ENCODE assay signal across 18 cellular contexts in genomic region chr4:91267543-91267942, GRCh38.
DNase-seq lines count a peak whose midpoint lies in the region; ATAC-seq and TF ChIP-seq lines count a peak whose summit lies in the region.
"Had no signal": no experiment of that assay in that cellular context is flagged by ENCODE, and none has a peak within 500 bp of the region (broad histone marks: within the 10 kb centered on the region; RNA-seq: fewer than 3 reads in every experiment).

No MANE protein-coding gene starts in this region.

- H4K20me1 ChIP-seq in smooth muscle cell (ENCODE audit: low read depth), result no peaks in the 10 kb centered on the region

- H3K4me3 ChIP-seq in smooth muscle cell, result no peak overlapping the region
- H3K4me3 ChIP-seq: SJCRH30, suprapubic skin had no signal

- no peaks in the 10 kb centered on the region for H3K36me3 ChIP-seq in smooth muscle cell (ENCODE audit: low read depth)
- H3K36me3 ChIP-seq: SJCRH30, suprapubic skin had no signal

- H3K9ac ChIP-seq in smooth muscle cell (ENCODE audit: low read depth), result no peak overlapping the region

- H3K9me3 ChIP-seq in smooth muscle cell (replicated peaks; ENCODE audit: low read depth), result no peaks in the 10 kb centered on the region
- H3K9me3 ChIP-seq: SJCRH30, suprapubic skin had no signal

- H2AFZ ChIP-seq in smooth muscle cell (ENCODE audit: low read depth), result peak overlapping the region; percentile 18

- no peak overlapping the region for H3K27ac ChIP-seq in foreskin keratinocyte
- no peak overlapping the region for H3K27ac ChIP-seq in smooth muscle cell (ENCODE audit: low read depth)
- H3K27ac ChIP-seq: SJCRH30, suprapubic skin had no signal

- H3K27me3 ChIP-seq in foreskin keratinocyte, result no peaks in the 10 kb centered on the region
- H3K27me3 ChIP-seq in smooth muscle cell (ENCODE audit: low read depth), result no peaks in the 10 kb centered on the region
- H3K27me3 ChIP-seq: SJCRH30, suprapubic skin had no signal

- peak; percentile 88 for DNase-seq in NCI-H69 (lab: John Stamatoyannopoulos, UW)
- DNase-seq in foreskin keratinocyte, result peak in 1 of 2 donors; percentile 45
- no peak for DNase-seq in smooth muscle cell (lab: John Stamatoyannopoulos, UW; ENCODE audit: unreplicated experiment)
- DNase-seq in activated gamma-delta T cell treated with Interleukin-2 at 50 U/mL for 16 hours, result no peak
- no peak for DNase-seq in islet precursor cell
- no peak for DNase-seq in GM13976 (ENCODE audit: low spot score)
- DNase-seq: activated effector memory CD4-positive, alpha-beta T cell treated with anti-CD3 and anti-CD28 coated beads, Interleukin-2, amount 50 U/mL, for 16 hours; caudate nucleus; effector CD4-positive, alpha-beta T cell; EL; mesenchymal stem cell; NCI-H2029; NCI-H524; nephron progenitor cell; PC-3; SJCRH30 had no signal

- in situ Hi-C loops in GM13976 (cut with MboI; ENCODE audit: low sequenced_read_pairs, unreplicated experiment), result no loop called here

- TF ChIP-seq CTCF in foreskin keratinocyte (conservative IDR thresholded peaks at IDR 0.05) (no peak), smooth muscle cell (IDR thresholded peaks at IDR 0.05; ENCODE audit: borderline replicate concordance, insufficient read depth, poor library complexity, severe bottlenecking) (no peak), GM13976 (IDR thresholded peaks at IDR 0.05; ENCODE audit: borderline replicate concordance, control extremely low read depth, extremely low read depth, insufficient read depth, missing control alignments) (no peak)

- H3F3A ChIP-seq in smooth muscle cell (ENCODE audit: low read depth), result no peaks in the 10 kb centered on the region

- ATAC-seq in GM21786 (IDR thresholded peaks at IDR 0.05; ENCODE audit: unreplicated experiment) (peak; percentile 71), foreskin keratinocyte (peak; percentile 64)
- ATAC-seq: PC-3 had no signal

- H3K4me1 ChIP-seq in foreskin keratinocyte (no peaks in the 10 kb centered on the region), smooth muscle cell (ENCODE audit: low read depth) (peaks cover 4% of the 10 kb centered on the region)
- H3K4me1 ChIP-seq: SJCRH30, suprapubic skin had no signal

- H3K79me2 ChIP-seq in smooth muscle cell (ENCODE audit: low read depth), result no peaks in the 10 kb centered on the region

- H3K4me2 ChIP-seq in smooth muscle cell, result no peak overlapping the region
